ENCODE assay signal across 25 cellular contexts in the genomic region with DNA sequence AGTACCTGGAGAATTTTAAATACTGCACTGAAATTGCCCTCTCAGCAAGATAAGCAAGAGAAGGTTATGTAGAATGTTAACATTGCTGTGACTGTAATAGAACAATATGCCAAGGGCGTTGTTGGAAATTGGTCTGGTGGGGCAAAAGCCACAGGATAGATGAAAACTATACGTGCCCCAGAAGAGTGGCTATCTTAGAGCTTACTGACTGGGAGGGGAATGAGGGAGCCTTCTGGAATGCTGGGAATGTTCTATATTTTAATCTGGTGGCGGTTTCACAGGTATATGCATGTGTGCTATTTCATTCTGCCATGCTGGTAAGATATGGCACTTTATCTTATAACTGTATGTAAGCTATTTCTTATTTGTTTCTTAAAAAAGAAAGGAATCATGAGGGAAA. TPM values are rescaled to one million over a fixed set of nuclear protein-coding genes. Genes with fewer than 3 reads are reported as not detected.
DNase-seq lines count a peak whose midpoint lies in the region; ATAC-seq, FAIRE-seq and TF ChIP-seq lines count a peak whose summit lies in the region.
"Had no signal": no experiment of that assay in that cellular context is flagged by ENCODE, and none has a peak within 500 bp of the region (broad histone marks: within the 10 kb centered on the region; RNA-seq: fewer than 3 reads in every experiment).

No MANE protein-coding gene starts in this region.

- H4K5ac ChIP-seq in H1 (ENCODE audit: insufficient read length, low read depth, low read length), result no peak overlapping the region

- no peak overlapping the region for H2AFZ ChIP-seq in H1 (ENCODE audit: low read length)
- H2AFZ ChIP-seq: PC-9 had no signal

- H2BK5ac ChIP-seq in H1 (ENCODE audit: low read depth, low read length), result no peak overlapping the region

- no peak overlapping the region for H4K91ac ChIP-seq in H1 (replicated peaks; ENCODE audit: insufficient read length, low read length)

- H3K9me3 ChIP-seq in A549 (no peaks in the 10 kb centered on the region), H1 (ENCODE audit: insufficient read depth in 2 of 2, low read depth in 1 of 2, low read length in 1 of 2) (peaks cover 0 to 5% of the 10 kb centered on the region in 2 experiments; a peak in 1 of 4 replicates), mucosa of descending colon (no peaks in the 10 kb centered on the region), gastrocnemius medialis (no peaks in the 10 kb centered on the region)
- H3K9me3 ChIP-seq: MG63 had no signal

- TF ChIP-seq EP300 in A549 (IDR thresholded peaks at IDR 0.05) (no peak), H1 (IDR thresholded peaks at IDR 0.05; ENCODE audit: borderline replicate concordance in 1 of 2, low read depth in 2 of 2, low read length in 2 of 2) (no peak)

- H3K56ac ChIP-seq in H1 (replicated peaks; ENCODE audit: insufficient read length, low read depth, low read length), result no peak overlapping the region

- no peaks in the 10 kb centered on the region for H3K36me3 ChIP-seq in H1 (ENCODE audit: control insufficient read depth in 2 of 4, insufficient read depth in 4 of 4, low read length in 3 of 4)
- no peaks in the 10 kb centered on the region for H3K36me3 ChIP-seq in mucosa of descending colon (ENCODE audit: low read depth)
- H3K36me3 ChIP-seq in gastrocnemius medialis, result no peaks in the 10 kb centered on the region
- H3K36me3 ChIP-seq: BLaER1 treated with 17β-estradiol and CSF1 and Interleukin-3, amounts not matched to agents 10 nM and 100 nM; MG63 had no signal

- no peaks in the 10 kb centered on the region for H3K79me1 ChIP-seq in H1 (ENCODE audit: low read depth, low read length)

- H3K4me3 ChIP-seq in A549 (no peak overlapping the region), H1 (ENCODE audit: extremely low read depth in 1 of 4, insufficient read depth in 2 of 4, low read depth in 3 of 4, low read length in 4 of 4) (no peak overlapping the region), mucosa of descending colon (no peak overlapping the region), gastrocnemius medialis (no peak overlapping the region)
- H3K4me3 ChIP-seq: BLaER1 treated with 17β-estradiol and CSF1 and Interleukin-3, amounts not matched to agents 10 nM and 100 nM; MG63; PC-9; SK-N-MC had no signal

- H3K27me3 ChIP-seq in H1 (replicated peaks in 1 of 4; ENCODE audit: control insufficient read depth in 3 of 4, extremely low read depth in 1 of 4, insufficient read depth in 3 of 4, low read length in 3 of 4), result no peaks in the 10 kb centered on the region
- H3K27me3 ChIP-seq in gastrocnemius medialis, result no peaks in the 10 kb centered on the region
- H3K27me3 ChIP-seq: BLaER1 treated with 17β-estradiol and CSF1 and Interleukin-3, amounts not matched to agents 10 nM and 100 nM; MG63 had no signal

- TF ChIP-seq CTCF in A549 (IDR thresholded peaks at IDR 0.05) (no peak), RWPE1 (conservative IDR thresholded peaks at IDR 0.05; ENCODE audit: low read depth) (no peak), H1 (IDR thresholded peaks at IDR 0.05; ENCODE audit: control extremely low read depth in 1 of 3, insufficient read depth in 1 of 3, low read depth in 1 of 3, low read length in 3 of 3) (no peak), mucosa of descending colon (IDR thresholded peaks at IDR 0.05) (no peak), gastrocnemius medialis (IDR thresholded peaks at IDR 0.05 in 4 of 5, conservative IDR thresholded peaks at IDR 0.05 in 1 of 5) (no peak)

- H2BK12ac ChIP-seq in H1 (ENCODE audit: low read depth, low read length), result no peak overlapping the region

- H3K4me1 ChIP-seq in A549, result no peaks in the 10 kb centered on the region
- peaks cover 0 to 2% (median under 1%) of the 10 kb centered on the region in 4 experiments; a peak in 2 of 7 replicates for H3K4me1 ChIP-seq in H1 (replicated peaks in 1 of 4; ENCODE audit: control insufficient read depth in 3 of 4, insufficient read depth in 4 of 4, low read length in 3 of 4)
- peaks cover 21% of the 10 kb centered on the region for H3K4me1 ChIP-seq in mucosa of descending colon (ENCODE audit: low read depth)
- no peaks in the 10 kb centered on the region for H3K4me1 ChIP-seq in gastrocnemius medialis
- H3K4me1 ChIP-seq: BLaER1 treated with 17β-estradiol and CSF1 and Interleukin-3, amounts not matched to agents 10 nM and 100 nM had no signal

- in situ Hi-C loops in gastrocnemius medialis (cut with MboI; ENCODE audit: low sequenced_read_pairs in 4 of 4), result no loop called here

- TF ChIP-seq RAD21 in A549 (conservative IDR thresholded peaks at IDR 0.05 in 1 of 2, IDR thresholded peaks at IDR 0.05 in 1 of 2) (no peak), H1 (IDR thresholded peaks at IDR 0.05 in 1 of 2, conservative IDR thresholded peaks at IDR 0.05 in 1 of 2; ENCODE audit: low read depth in 2 of 2, low read length in 2 of 2) (no peak)

- H3K9ac ChIP-seq in H1 (replicated peaks in 1 of 4; ENCODE audit: extremely low read depth in 1 of 4, low read depth in 3 of 4, low read length in 3 of 4), result no peak overlapping the region
- H3K9ac ChIP-seq: BLaER1 treated with 17β-estradiol and CSF1 and Interleukin-3, amounts not matched to agents 10 nM and 100 nM had no signal

- H3K14ac ChIP-seq in H1 (ENCODE audit: insufficient read length), result no peak overlapping the region

- no peak overlapping the region for H2BK120ac ChIP-seq in H1 (replicated peaks; ENCODE audit: low read depth, low read length)

- no peak for DNase-seq in A549 (ENCODE audit: low read depth in 1 of 2, low spot score in 1 of 2)
- peak; percentile 55 for DNase-seq in RWPE1 (ENCODE audit: low spot score)
- DNase-seq in H1 (ENCODE audit: low read depth in 1 of 2, low spot score in 2 of 2), result no peak
- DNase-seq in mucosa of descending colon, result peak in 1 of 3 donors; percentile 48
- DNase-seq in SKM-1 (lab: John Stamatoyannopoulos, UW; ENCODE audit: unreplicated experiment), result no peak
- no peak for DNase-seq in gastrocnemius medialis
- DNase-seq in activated gamma-delta T cell (lab: John Stamatoyannopoulos, UW), result no peak
- DNase-seq: 8988T; CD4-positive, alpha-beta T cell; DMS53; GOT3; HCEC 1CT; KBM-7; MG63; NCI-H2029; NCI-H526 treated with DMSO at 0.1 percent for 48 hours; RPMI8226; SHP77 treated with DMSO at 0.1 percent for 48 hours had no signal

- whole genome bisulfite sequencing in A549 (ENCODE audit: missing lambda C conversion rate), result 23% methylated on average over 3 of the region's 3 CpGs
- WGBS in H1 (ENCODE audit: extremely low coverage in 1 of 2, insufficient coverage in 1 of 2, insufficient read length in 1 of 2, insufficient replicate concordance in 2 of 2, low coverage in 1 of 2, low lambda C conversion rate in 2 of 2, missing lambda C conversion rate in 1 of 2), 2 experiments, result 74% methylated on average over 3 of the region's 3 CpGs; no CpG with 5 or more reads in 1 of the 2 experiments

- ATAC-seq in A549 (no peak), mucosa of descending colon (peak; percentile 71), HG03442 (IDR thresholded peaks at IDR 0.05; ENCODE audit: unreplicated experiment) (no peak), gastrocnemius medialis (no peak)

- no peak overlapping the region for H3K4ac ChIP-seq in H1 (replicated peaks; ENCODE audit: insufficient read length, low read depth, low read length)

- FAIRE-seq in A549 (lab: Jason Lieb, UNC) (no peak), H1 (lab: Jason Lieb, UNC) (no peak)
- FAIRE-seq: D721Med, G401.6 had no signal

- H4K8ac ChIP-seq in H1 (ENCODE audit: extremely low read depth, insufficient read depth, low read length), result no peak overlapping the region

- no peaks in the 10 kb centered on the region for H3K79me2 ChIP-seq in H1 (ENCODE audit: control insufficient read depth in 1 of 2, insufficient read depth in 2 of 2, low read length in 2 of 2)

- no peak overlapping the region for H2AK5ac ChIP-seq in H1 (ENCODE audit: low read depth, low read length)

- peaks cover 0 to 2% of the 10 kb centered on the region in 2 experiments for H4K20me1 ChIP-seq in H1 (replicated peaks in 1 of 2; ENCODE audit: control insufficient read depth in 1 of 2, insufficient read depth in 2 of 2, low read length in 2 of 2)
- H4K20me1 ChIP-seq: BLaER1 treated with 17β-estradiol and CSF1 and Interleukin-3, amounts not matched to agents 10 nM and 100 nM had no signal

- no peaks in the 10 kb centered on the region; the same call in 1 of the 2 replicates for H3K23me2 ChIP-seq in H1 (ENCODE audit: low read depth, low read length)

- H3K18ac ChIP-seq in H1 (ENCODE audit: extremely low read depth, low read length), result no peak overlapping the region

- CTCF ChIA-PET in A549 (lab: Yijun Ruan, JAX), result interaction anchor here (1.0 to 1.5 kb wide), 3 partner anchors 17 to 103 kb away, joined by 3 to 7 read pairs (median 4); no protein-coding TSS in a partner anchor
- CTCF ChIA-PET in RWPE1 (lab: Yijun Ruan, JAX), result interaction anchor here (0.6 to 0.7 kb wide), 3 partner anchors 25 to 511 kb away, joined by 3 read pairs; no protein-coding TSS in a partner anchor
- CTCF ChIA-PET in H1 (lab: Charles Lee; ENCODE audit: partially characterized antibody), result interaction anchor here (0.6 to 3.5 kb wide), 8 partner anchors 10 to 131 kb away, joined by 3 to 14 read pairs (median 3); no protein-coding TSS in a partner anchor

- no peak overlapping the region for H3K4me2 ChIP-seq in A549
- H3K4me2 ChIP-seq in H1 (ENCODE audit: insufficient read depth in 1 of 2, low read depth in 2 of 2, low read length in 2 of 2), result no peak overlapping the region
- H3K4me2 ChIP-seq: BLaER1 treated with 17β-estradiol and CSF1 and Interleukin-3, amounts not matched to agents 10 nM and 100 nM; PC-9 had no signal

- H3K27ac ChIP-seq in A549, result no peak overlapping the region
- H3K27ac ChIP-seq in RWPE1, result no peak overlapping the region
- H3K27ac ChIP-seq in H1 (ENCODE audit: low read depth, low read length), result no peak overlapping the region
- no peak overlapping the region for H3K27ac ChIP-seq in gastrocnemius medialis
- H3K27ac ChIP-seq: BLaER1 treated with 17β-estradiol and CSF1 and Interleukin-3, amounts not matched to agents 10 nM and 100 nM; HL-60; PC-9; SK-N-MC had no signal

- no peak overlapping the region for H2BK20ac ChIP-seq in H1 (ENCODE audit: low read length)

- H3K23ac ChIP-seq in H1 (ENCODE audit: insufficient read length), result no peak overlapping the region

- intact Hi-C loops in mucosa of descending colon (cut with DNase I, micrococcal nuclease) (no loop called here), gastrocnemius medialis (cut with DNase I; ENCODE audit: low total_unique reads) (no loop called here)

- POLR2A ChIA-PET in A549 (lab: Yijun Ruan, JAX), result no interaction called here
- POLR2A ChIA-PET in RWPE1 (lab: Yijun Ruan, JAX; ENCODE audit: low non-redundant PET), result interaction anchor here (0.7 kb wide), 1 partner anchor 135 kb away, joined by 4 read pairs; no protein-coding TSS in a partner anchor
- POLR2A ChIA-PET in H1 (lab: Charles Lee; ENCODE audit: partially characterized antibody), result interaction anchor here (0.8 kb wide), 1 partner anchor 19 kb away, joined by 4 read pairs; no protein-coding TSS in a partner anchor

- TF ChIP-seq POLR2A in A549 (IDR thresholded peaks at IDR 0.05; ENCODE audit: low read length) (no peak), H1 (IDR thresholded peaks at IDR 0.05; ENCODE audit: control extremely low read depth in 1 of 2, low read depth in 2 of 2, low read length in 2 of 2) (no peak), gastrocnemius medialis (IDR thresholded peaks at IDR 0.05) (no peak)

- H2BK15ac ChIP-seq in H1 (ENCODE audit: low read length), result no peak overlapping the region

RNA-seq across cellular contexts. Expression of gene YWHAB, which starts 35.2 kb away (rescaled TPM):
- polyA plus RNA-seq in A549 (2011; rRNA removed), result 163 and 174 TPM in 2 replicates
- 87.0 and 89.3 TPM in 2 replicates for polyA plus RNA-seq in A549 (2012; cell fraction: cytosol; rRNA removed)
- 30.0 and 36.8 TPM in 2 replicates for polyA plus RNA-seq in A549 (2012; cell fraction: nucleus; rRNA removed)
- 204 to 213 TPM (median 205 TPM) in 3 replicates for polyA plus RNA-seq in A549 (2017; fragmentation: RNase III; extraction: RNeasy Plus Mini Kit Qiagen cat#74134 plus additional on column Dnase treatment)
- polyA minus RNA-seq in A549 (2011; rRNA and poly(A)+ RNA removed), result 52.3 and 57.5 TPM in 2 replicates
- 246 and 256 TPM in 2 replicates for total RNA-seq in H1 (2021; fragmentation: NEBNext Ultra II Directional; extraction: Animal tissue kit (Norgen Biotek cat#: 25700))
- 40.2 and 72.9 TPM in 2 replicates for polyA plus RNA-seq in H1 (2011; rRNA removed)
- 93.0 TPM for polyA plus RNA-seq in H1 (2011; cell fraction: cytosol; rRNA removed)
- polyA plus RNA-seq in H1 (2011; cell fraction: nucleus; rRNA removed), result 30.6 TPM
- polyA plus RNA-seq in H1 (2012, experiment 1 of 2), result 131 to 211 TPM (median 149 TPM) in 4 replicates
- 47.9 TPM for polyA plus RNA-seq in H1 (2012, experiment 2 of 2)
- 235 TPM for polyA plus RNA-seq in H1 (2013, experiment 1 of 2)
- 241 TPM for polyA plus RNA-seq in H1 (2013, experiment 2 of 2)
- polyA minus RNA-seq in H1 (2011; rRNA and poly(A)+ RNA removed), result 52.5 and 80.7 TPM in 2 replicates
- polyA minus RNA-seq in H1 (2011; cell fraction: cytosol; rRNA and poly(A)+ RNA removed), result 44.5 TPM
- 34.7 TPM for polyA minus RNA-seq in H1 (2011; cell fraction: nucleus; rRNA and poly(A)+ RNA removed)
- total RNA-seq in mucosa of descending colon, result 100 to 1,000 TPM; 196 to 265 (median 251) TPM
- 10 to 100 TPM; 73.2 to 77.9 (median 75.2) TPM for total RNA-seq in gastrocnemius medialis

RNA-seq across cellular contexts. Expression of gene RIMS4, which starts 39.9 kb away (rescaled TPM):
- polyA plus RNA-seq in A549 (2011; rRNA removed), result 0.39 and 0.56 TPM in 2 replicates
- 0.73 and 0.95 TPM in 2 replicates for polyA plus RNA-seq in A549 (2012; cell fraction: cytosol; rRNA removed)
- polyA plus RNA-seq in A549 (2012; cell fraction: nucleus; rRNA removed), result 1.00 and 1.1 TPM in 2 replicates
- polyA plus RNA-seq in A549 (2017; fragmentation: RNase III; extraction: RNeasy Plus Mini Kit Qiagen cat#74134 plus additional on column Dnase treatment), result 1.3 to 1.6 TPM (median 1.3 TPM) in 3 replicates
- 0.83 and 0.91 TPM in 2 replicates for polyA minus RNA-seq in A549 (2011; rRNA and poly(A)+ RNA removed)
- 44.2 and 49.8 TPM in 2 replicates for total RNA-seq in H1 (2021; fragmentation: NEBNext Ultra II Directional; extraction: Animal tissue kit (Norgen Biotek cat#: 25700))
- polyA plus RNA-seq in H1 (2011; rRNA removed), result 13.3 and 18.9 TPM in 2 replicates
- polyA plus RNA-seq in H1 (2011; cell fraction: cytosol; rRNA removed), result 14.4 TPM
- polyA plus RNA-seq in H1 (2011; cell fraction: nucleus; rRNA removed), result 23.8 TPM
- polyA plus RNA-seq in H1 (2012, experiment 1 of 2), result 24.4 to 33.1 TPM (median 29.0 TPM) in 4 replicates
- 34.8 TPM for polyA plus RNA-seq in H1 (2012, experiment 2 of 2)
- 10.3 TPM for polyA plus RNA-seq in H1 (2013, experiment 1 of 2)
- polyA plus RNA-seq in H1 (2013, experiment 2 of 2), result 10.5 TPM
- polyA minus RNA-seq in H1 (2011; rRNA and poly(A)+ RNA removed), result 26.1 and 29.8 TPM in 2 replicates
- 23.3 TPM for polyA minus RNA-seq in H1 (2011; cell fraction: cytosol; rRNA and poly(A)+ RNA removed)
- 12.1 TPM for polyA minus RNA-seq in H1 (2011; cell fraction: nucleus; rRNA and poly(A)+ RNA removed)
- total RNA-seq in mucosa of descending colon, result 1 to 10 TPM in 2 of 3 donors, under 1 TPM in 1; 0.51 to 2.0 (median 1.4) TPM
- under 1 TPM in 2 of 4 donors, not detected in 2; 0.13 to 0.41 TPM for total RNA-seq in gastrocnemius medialis
- total RNA-seq: CD4-positive, alpha-beta T cell had no signal

RNA-seq across cellular contexts. Expression of gene PABPC1L, which starts 59.6 kb away (rescaled TPM):
- polyA plus RNA-seq in A549 (2011; rRNA removed) (72.7 and 73.1 TPM in 2 replicates), A549 (2017; fragmentation: RNase III; extraction: RNeasy Plus Mini Kit Qiagen cat#74134 plus additional on column Dnase treatment) (35.1 to 45.4 TPM (median 37.1 TPM) in 3 replicates), H1 (2011; rRNA removed) (108 and 151 TPM in 2 replicates)
- polyA plus RNA-seq in A549 (2012; cell fraction: cytosol; rRNA removed), result 51.2 and 67.5 TPM in 2 replicates
- 436 and 472 TPM in 2 replicates for polyA plus RNA-seq in A549 (2012; cell fraction: nucleus; rRNA removed)
- polyA minus RNA-seq in A549 (2011; rRNA and poly(A)+ RNA removed), result 28.0 and 32.2 TPM in 2 replicates
- 60.9 and 61.1 TPM in 2 replicates for total RNA-seq in H1 (2021; fragmentation: NEBNext Ultra II Directional; extraction: Animal tissue kit (Norgen Biotek cat#: 25700))
- polyA plus RNA-seq in H1 (2011; cell fraction: cytosol; rRNA removed), result 155 TPM
- polyA plus RNA-seq in H1 (2011; cell fraction: nucleus; rRNA removed), result 347 TPM
- 83.3 to 100 TPM (median 93.5 TPM) in 4 replicates for polyA plus RNA-seq in H1 (2012, experiment 1 of 2)
- polyA plus RNA-seq in H1 (2012, experiment 2 of 2), result 37.4 TPM
- 58.3 TPM for polyA plus RNA-seq in H1 (2013, experiment 1 of 2)
- polyA plus RNA-seq in H1 (2013, experiment 2 of 2), result 46.6 TPM
- 40.6 and 47.9 TPM in 2 replicates for polyA minus RNA-seq in H1 (2011; rRNA and poly(A)+ RNA removed)
- polyA minus RNA-seq in H1 (2011; cell fraction: cytosol; rRNA and poly(A)+ RNA removed), result 32.8 TPM
- 75.4 TPM for polyA minus RNA-seq in H1 (2011; cell fraction: nucleus; rRNA and poly(A)+ RNA removed)
- total RNA-seq in mucosa of descending colon (10 to 100 TPM; 13.3 to 21.6 (median 18.7) TPM), gastrocnemius medialis (1 to 10 TPM in 1 of 4 donors, under 1 TPM in 3; 0.22 to 3.8 (median 0.54) TPM)

Comparison
In these comparisons a context has a peak if more than half of its experiments do, and no peak if none do; other contexts are left out.
1. RNA of gene RIMS4, which starts 39.9 kb away (total RNA-seq): 44.2 to 49.8 TPM in H1; 0.51 to 2.0 TPM in mucosa of descending colon and 0.13 to 0.41 TPM in gastrocnemius medialis; every median in the first group is over 10 times any median in the second.
2. Of the 18 proteins assayed by ChIP-seq in both H1 and A549: peak only in H1: none; only in A549: MAFK; in both: none; in neither: 17.